In genomic region chr4:18075823-18076433, GRCh38 we compare ENCODE assay signal across 8 cellular contexts. TPM values are rescaled to one million over a fixed set of nuclear protein-coding genes. Genes with fewer than 3 reads are reported as not detected.
DNase-seq lines count a peak whose midpoint lies in the region; ATAC-seq and TF ChIP-seq lines count a peak whose summit lies in the region.

No MANE protein-coding gene starts in this region.

- peak in 2 of 4 donors; percentile 24 to 32 for TF ChIP-seq CTCF in right lobe of liver (IDR thresholded peaks at IDR 0.05)

- no peaks in the 10 kb centered on the region for H3K27me3 ChIP-seq in right lobe of liver

- no peaks in the 10 kb centered on the region for H3K36me3 ChIP-seq in right lobe of liver

- H3K4me1 ChIP-seq in right lobe of liver = no peaks in the 10 kb centered on the region

- no peak for TF ChIP-seq POLR2A in right lobe of liver (IDR thresholded peaks at IDR 0.05)

- H3K27ac ChIP-seq in right lobe of liver (no peak overlapping the region), substantia nigra (ENCODE audit: low read depth, low read length, poor library complexity, severe bottlenecking) (no peak overlapping the region)

- no peak overlapping the region for H3K4me3 ChIP-seq in right lobe of liver

- H3K4me3 Mint-ChIP-seq in activated T-helper 1 cell treated with anti-CD3 and anti-CD28 coated beads, Interleukin-12 subunit alpha, Interleukin-12 subunit beta, Interleukin-2, Interleukin-4 antibody, amounts not matched to agents 30 ng/mL and 10 ng/mL and 1 ng/mL, durations not matched to agents 14 hours and 24 hours and 36 hours = no peak overlapping the region

- WGBS in right lobe of liver (ENCODE audit: insufficient coverage, low coverage, low lambda C conversion rate, missing lambda C conversion rate) = 52% methylated on average over 8 of the region's 8 CpGs

- H3K36me3 Mint-ChIP-seq in activated T-helper 1 cell treated with anti-CD3 and anti-CD28 coated beads, Interleukin-12 subunit alpha, Interleukin-12 subunit beta, Interleukin-2, Interleukin-4 antibody, amounts not matched to agents 30 ng/mL and 10 ng/mL and 1 ng/mL, durations not matched to agents 14 hours and 24 hours and 36 hours (ENCODE audit: low read depth) = no peaks in the 10 kb centered on the region

- intact Hi-C loops in activated T-helper 1 cell treated with anti-CD3 and anti-CD28 coated beads, Interleukin-12 subunit alpha, Interleukin-12 subunit beta, Interleukin-2, Interleukin-4 antibody, amounts not matched to agents 30 ng/mL and 10 ng/mL and 1 ng/mL, durations not matched to agents 14 hours and 24 hours and 36 hours (cut with micrococcal nuclease) = no loop called here
- intact Hi-C loops in right lobe of liver (cut with DNase I) = no loop called here

- peak; percentile 25 for DNase-seq in COLO668 (lab: John Stamatoyannopoulos, UW; ENCODE audit: unreplicated experiment)
- peak; percentile 5 for DNase-seq in NCI-H460 (ENCODE audit: extremely low read depth, low read depth)
- peak; percentile 1 for DNase-seq in activated T-helper 1 cell treated with anti-CD3 and anti-CD28 coated beads, Interleukin-12 subunit alpha, Interleukin-12 subunit beta, Interleukin-2, Interleukin-4 antibody, amounts not matched to agents 30 ng/mL and 10 ng/mL and 1 ng/mL, durations not matched to agents 14 hours and 24 hours and 36 hours (ENCODE audit: low spot score)
- no peak for DNase-seq in right lobe of liver
- DNase-seq in HCEC 1CT = no peak
- no peak for DNase-seq in substantia nigra (lab: John Stamatoyannopoulos, UW)

- no peak overlapping the region for H3K27ac Mint-ChIP-seq in activated T-helper 1 cell treated with anti-CD3 and anti-CD28 coated beads, Interleukin-12 subunit alpha, Interleukin-12 subunit beta, Interleukin-2, Interleukin-4 antibody, amounts not matched to agents 30 ng/mL and 10 ng/mL and 1 ng/mL, durations not matched to agents 14 hours and 24 hours and 36 hours

- H3K4me1 Mint-ChIP-seq in activated T-helper 1 cell treated with anti-CD3 and anti-CD28 coated beads, Interleukin-12 subunit alpha, Interleukin-12 subunit beta, Interleukin-2, Interleukin-4 antibody, amounts not matched to agents 30 ng/mL and 10 ng/mL and 1 ng/mL, durations not matched to agents 14 hours and 24 hours and 36 hours (ENCODE audit: low read depth) = no peaks in the 10 kb centered on the region

- no peaks in the 10 kb centered on the region for H3K9me3 ChIP-seq in right lobe of liver

- peaks cover 18% of the 10 kb centered on the region for H3K9me3 Mint-ChIP-seq in activated T-helper 1 cell treated with anti-CD3 and anti-CD28 coated beads, Interleukin-12 subunit alpha, Interleukin-12 subunit beta, Interleukin-2, Interleukin-4 antibody, amounts not matched to agents 30 ng/mL and 10 ng/mL and 1 ng/mL, durations not matched to agents 14 hours and 24 hours and 36 hours

- no peaks in the 10 kb centered on the region for H3K27me3 Mint-ChIP-seq in activated T-helper 1 cell treated with anti-CD3 and anti-CD28 coated beads, Interleukin-12 subunit alpha, Interleukin-12 subunit beta, Interleukin-2, Interleukin-4 antibody, amounts not matched to agents 30 ng/mL and 10 ng/mL and 1 ng/mL, durations not matched to agents 14 hours and 24 hours and 36 hours (ENCODE audit: insufficient read depth)

- ATAC-seq in GM21390 (IDR thresholded peaks at IDR 0.05; ENCODE audit: unreplicated experiment) = peak; percentile 81
- ATAC-seq in right lobe of liver = peak in 3 of 4 donors; percentile 46 to 66 (median 51)
- no peak for ATAC-seq in HG03196 (IDR thresholded peaks at IDR 0.05; ENCODE audit: unreplicated experiment)

RNA-seq across cellular contexts. Expression of gene LCORL, which starts 54.4 kb away (rescaled TPM):
- 12.8 and 16.7 TPM in 2 replicates for total RNA-seq in NCI-H460 (2014; rRNA removed; shearing (Covaris generic))
- 4.3 and 6.1 TPM in 2 replicates for polyA plus RNA-seq in NCI-H460 (2014; cell fraction: nucleus; rRNA removed)
- 8.7 TPM in 2 replicates for total RNA-seq in activated T-helper 1 cell treated with anti-CD3 and anti-CD28 coated beads, Interleukin-12 subunit alpha, Interleukin-12 subunit beta, Interleukin-2, Interleukin-4 antibody, amounts not matched to agents 30 ng/mL and 10 ng/mL and 1 ng/mL, durations not matched to agents 14 hours and 24 hours and 36 hours
- 1 to 10 TPM; 4.3 to 8.7 (median 6.2) TPM for total RNA-seq in right lobe of liver

Comparison
In these comparisons a context has a peak if more than half of its experiments do, and no peak if none do; other contexts are left out.
1. DNase-seq: peak in COLO668 (single experiment), NCI-H460 (single experiment) and activated T-helper 1 cell treated with anti-CD3 and anti-CD28 coated beads, Interleukin-12 subunit alpha, Interleukin-12 subunit beta, Interleukin-2, Interleukin-4 antibody, amounts not matched to agents 30 ng/mL and 10 ng/mL and 1 ng/mL, durations not matched to agents 14 hours and 24 hours and 36 hours (single experiment); none in right lobe of liver (0 of 3), HCEC 1CT (single experiment) and substantia nigra (0 of 49).